Comparison of ENCODE assay signal across 14 cellular contexts in genomic region chr5:16957305-16958165, GRCh38. TPM values are rescaled to one million over a fixed set of nuclear protein-coding genes. Genes with fewer than 3 reads are reported as not detected.
DNase-seq lines count a peak whose midpoint lies in the region; ATAC-seq and TF ChIP-seq lines count a peak whose summit lies in the region.
"Had no signal": no experiment of that assay in that cellular context is flagged by ENCODE, and none has a peak within 500 bp of the region (broad histone marks: within the 10 kb centered on the region; RNA-seq: fewer than 3 reads in every experiment).

No MANE protein-coding gene starts in this region.

- H3K27me3 ChIP-seq in RWPE2 (ENCODE audit: insufficient read depth, poor library complexity, severe bottlenecking) (no peaks in the 10 kb centered on the region), Caco-2 (replicated peaks; ENCODE audit: control insufficient read depth, insufficient read depth, low read length) (no peaks in the 10 kb centered on the region)
- H3K27me3 ChIP-seq: body of pancreas, neural progenitor cell had no signal

- H3K4me3 Mint-ChIP-seq in activated CD4-positive, alpha-beta T cell treated with anti-CD3 and anti-CD28 coated beads, Interleukin-2, amount 10 ng/mL, durations not matched to agents 7 days and 5 days = no peak overlapping the region
- no peak overlapping the region for H3K4me3 Mint-ChIP-seq in Caco-2 (ENCODE audit: unreplicated experiment)
- H3K4me3 Mint-ChIP-seq: immature natural killer cell, neural progenitor cell had no signal

- peaks cover 3% of the 10 kb centered on the region for H3K9me3 Mint-ChIP-seq in activated CD4-positive, alpha-beta T cell treated with anti-CD3 and anti-CD28 coated beads, Interleukin-2, amount 10 ng/mL, durations not matched to agents 7 days and 5 days
- no peaks in the 10 kb centered on the region for H3K9me3 Mint-ChIP-seq in Caco-2 (ENCODE audit: unreplicated experiment)
- H3K9me3 Mint-ChIP-seq: neural progenitor cell had no signal

- H3K27ac ChIP-seq in RWPE2 (ENCODE audit: poor library complexity, severe bottlenecking) = peak overlapping the region; percentile 83
- H3K27ac ChIP-seq: body of pancreas, neural progenitor cell, WERI-Rb-1 had no signal

- ATAC-seq in RWPE2 (ENCODE audit: low read depth) (peak; percentile 99), GM19397 (IDR thresholded peaks at IDR 0.05; ENCODE audit: unreplicated experiment) (no peak)
- ATAC-seq: body of pancreas had no signal

- CTCF ChIA-PET in activated CD4-positive, alpha-beta T cell treated with anti-CD3 and anti-CD28 coated beads, Interleukin-2, amount 10 ng/mL, durations not matched to agents 7 days and 5 days (lab: Charles Lee) = no interaction called here
- CTCF ChIA-PET in Caco-2 (lab: Charles Lee) = interaction anchor here (1.1 kb wide), 1 partner anchor 175 kb away, joined by 3 read pairs; no protein-coding TSS in a partner anchor

- DNase-seq in GM04503 (ENCODE audit: low read depth) (peak; percentile 67), RWPE2 (ENCODE audit: low spot score) (peak; percentile 78), epithelial cell of esophagus (ENCODE audit: low read depth) (peak; percentile 88), pulmonary artery endothelial cell (ENCODE audit: low read depth, low spot score) (peak; percentile 74), Caco-2 (no peak), anterior cingulate cortex (lab: John Stamatoyannopoulos, UW) (no peak)
- DNase-seq in activated CD4-positive, alpha-beta T cell treated with anti-CD3 and anti-CD28 coated beads, Interleukin-2, amount 10 ng/mL, durations not matched to agents 7 days and 5 days = no peak
- DNase-seq: body of pancreas, H7, immature natural killer cell, KBM-7, WERI-Rb-1 had no signal

- no peak for TF ChIP-seq CTCF in RWPE2 (IDR thresholded peaks at IDR 0.05; ENCODE audit: poor library complexity, severe bottlenecking)
- no peak for TF ChIP-seq CTCF in epithelial cell of esophagus (IDR thresholded peaks at IDR 0.05; ENCODE audit: insufficient read depth, low read depth, low read length, missing control alignments)
- no peak for TF ChIP-seq CTCF in Caco-2 (IDR thresholded peaks at IDR 0.05; ENCODE audit: insufficient read depth in 1 of 2, low read depth in 1 of 2, low read length in 1 of 2, severe bottlenecking in 1 of 2, unreplicated experiment in 1 of 2)

- H3K36me3 Mint-ChIP-seq in activated CD4-positive, alpha-beta T cell treated with anti-CD3 and anti-CD28 coated beads, Interleukin-2, amount 10 ng/mL, durations not matched to agents 7 days and 5 days (ENCODE audit: low read depth) = no peaks in the 10 kb centered on the region
- no peaks in the 10 kb centered on the region for H3K36me3 Mint-ChIP-seq in Caco-2 (ENCODE audit: insufficient read depth, unreplicated experiment)
- H3K36me3 Mint-ChIP-seq: immature natural killer cell, neural progenitor cell had no signal

- no peaks in the 10 kb centered on the region for H3K27me3 Mint-ChIP-seq in activated CD4-positive, alpha-beta T cell treated with anti-CD3 and anti-CD28 coated beads, Interleukin-2, amount 10 ng/mL, durations not matched to agents 7 days and 5 days
- H3K27me3 Mint-ChIP-seq in Caco-2 (ENCODE audit: insufficient read depth, unreplicated experiment) = no peaks in the 10 kb centered on the region

- no TSS peak for BruUV-seq in Caco-2 (replicated peaks; lab: Mats Ljungman, UMichigan)

- POLR2A ChIA-PET in activated CD4-positive, alpha-beta T cell treated with anti-CD3 and anti-CD28 coated beads, Interleukin-2, amount 10 ng/mL, durations not matched to agents 7 days and 5 days (lab: Charles Lee) = no interaction called here
- POLR2A ChIA-PET in Caco-2 (lab: Charles Lee) = no interaction called here

- H3K9me3 ChIP-seq in RWPE2 (ENCODE audit: severe bottlenecking) (no peaks in the 10 kb centered on the region), Caco-2 (no peaks in the 10 kb centered on the region)
- H3K9me3 ChIP-seq: body of pancreas had no signal

- intact Hi-C loops in Caco-2 (cut with micrococcal nuclease; ENCODE audit: unreplicated experiment) = no loop called here

- H3K27ac Mint-ChIP-seq in activated CD4-positive, alpha-beta T cell treated with anti-CD3 and anti-CD28 coated beads, Interleukin-2, amount 10 ng/mL, durations not matched to agents 7 days and 5 days = no peak overlapping the region
- H3K27ac Mint-ChIP-seq in Caco-2 (ENCODE audit: unreplicated experiment) = no peak overlapping the region
- H3K27ac Mint-ChIP-seq: immature natural killer cell, neural progenitor cell had no signal

- H3K4me1 Mint-ChIP-seq in activated CD4-positive, alpha-beta T cell treated with anti-CD3 and anti-CD28 coated beads, Interleukin-2, amount 10 ng/mL, durations not matched to agents 7 days and 5 days = no peaks in the 10 kb centered on the region
- peaks cover 7% of the 10 kb centered on the region for H3K4me1 Mint-ChIP-seq in Caco-2 (ENCODE audit: low read depth, unreplicated experiment)
- H3K4me1 Mint-ChIP-seq: immature natural killer cell had no signal

- peaks cover 12% of the 10 kb centered on the region for H3K4me1 ChIP-seq in RWPE2 (ENCODE audit: insufficient read depth, poor library complexity, severe bottlenecking)
- peaks cover 8% of the 10 kb centered on the region for H3K4me1 ChIP-seq in Caco-2
- H3K4me1 ChIP-seq: body of pancreas, neural progenitor cell had no signal

- H3K36me3 ChIP-seq in RWPE2 (ENCODE audit: low read depth) = no peaks in the 10 kb centered on the region
- no peaks in the 10 kb centered on the region for H3K36me3 ChIP-seq in Caco-2 (ENCODE audit: control insufficient read depth, insufficient read depth, low read length)
- H3K36me3 ChIP-seq: neural progenitor cell, WERI-Rb-1 had no signal

- no peak overlapping the region for H3K4me3 ChIP-seq in RWPE2 (ENCODE audit: severe bottlenecking)
- H3K4me3 ChIP-seq in epithelial cell of esophagus (ENCODE audit: low read length) = no peak overlapping the region
- no peak overlapping the region for H3K4me3 ChIP-seq in Caco-2 (ENCODE audit: low read depth, low read length)
- H3K4me3 ChIP-seq: body of pancreas, neural progenitor cell had no signal

RNA-seq across cellular contexts. Expression of gene MYO10, which starts 21.4 kb away (rescaled TPM):
- total RNA-seq in pulmonary artery endothelial cell (105 and 126 TPM in 2 replicates), Caco-2 (2022) (67.6 and 73.3 TPM in 2 replicates)
- under 1 TPM in 1 of 2 experiments, not detected in 1; 0.08 TPM for total RNA-seq in activated CD4-positive, alpha-beta T cell treated with anti-CD3 and anti-CD28 coated beads, Interleukin-2, amount 10 ng/mL, durations not matched to agents 7 days and 5 days

Comparison
In these comparisons a context has a peak if more than half of its experiments do, and no peak if none do; other contexts are left out.
1. DNase-seq: peak in GM04503 (single experiment), RWPE2 (single experiment), epithelial cell of esophagus (single experiment) and pulmonary artery endothelial cell (single experiment); none in activated CD4-positive, alpha-beta T cell treated with anti-CD3 and anti-CD28 coated beads, Interleukin-2, amount 10 ng/mL, durations not matched to agents 7 days and 5 days (single experiment), Caco-2 (0 of 2) and anterior cingulate cortex (0 of 58).
2. RNA of gene MYO10, which starts 21.4 kb away (total RNA-seq): 105 to 126 TPM in pulmonary artery endothelial cell and 67.6 to 73.3 TPM in Caco-2; 0.08 TPM in activated CD4-positive, alpha-beta T cell treated with anti-CD3 and anti-CD28 coated beads, Interleukin-2, amount 10 ng/mL, durations not matched to agents 7 days and 5 days; every median in the first group is over 10 times any median in the second.